Comparison of ENCODE assay signal across 2 cellular contexts in genomic region chr19:50898018-50898417, GRCh38.
TF ChIP-seq lines count a peak whose summit lies in the region.

No MANE protein-coding gene starts in this region.

TF ChIP-seq in HCT116, 20 proteins besides CTCF, POLR2A, EP300 and RAD21:
- TF ChIP-seq EZH2 (IDR thresholded peaks at IDR 0.05) (no peak), POLR2AphosphoS5 (IDR thresholded peaks at IDR 0.05; ENCODE audit: low read depth, low read length) (no peak), FOSL1 (IDR thresholded peaks at IDR 0.05; ENCODE audit: low read depth) (no peak), MAX (IDR thresholded peaks at IDR 0.05) (no peak), ELF1 (IDR thresholded peaks at IDR 0.05; ENCODE audit: borderline replicate concordance, low read depth) (no peak), REST (IDR thresholded peaks at IDR 0.05; ENCODE audit: low read depth) (no peak), ZNF274 (IDR thresholded peaks at IDR 0.05; ENCODE audit: low read depth, low read length) (no peak), ZBTB33 (IDR thresholded peaks at IDR 0.05; ENCODE audit: extremely low read depth, insufficient replicate concordance, low read length) (no peak), EZH2phosphoT487 (IDR thresholded peaks at IDR 0.05; ENCODE audit: borderline replicate concordance) (no peak), SIN3A (IDR thresholded peaks at IDR 0.05; ENCODE audit: low read depth) (no peak), SP1 (IDR thresholded peaks at IDR 0.05; ENCODE audit: low read depth) (no peak), EGR1 (IDR thresholded peaks at IDR 0.05; ENCODE audit: low read depth) (no peak), YY1 (IDR thresholded peaks at IDR 0.05; ENCODE audit: extremely low read depth, insufficient replicate concordance, low read depth, low read length) (no peak), SRF (IDR thresholded peaks at IDR 0.05; ENCODE audit: low read depth) (no peak)

TF ChIP-seq in K562, 482 proteins besides CTCF, POLR2A, EP300 and RAD21:
- TF ChIP-seq BCOR (IDR thresholded peaks at IDR 0.05), result peak; percentile 95
- peak; percentile 78 for TF ChIP-seq ZFP36 (IDR thresholded peaks at IDR 0.05; ENCODE audit: low read depth, low read length, partially characterized antibody)
- TF ChIP-seq HDAC2 (IDR thresholded peaks at IDR 0.05), result 0 out of 2 replicates have a peak, but pooled peaks have one; percentile 28
- TF ChIP-seq KDM1A (IDR thresholded peaks at IDR 0.05), result peak; percentile 57 to 60
- peak; percentile 98 for TF ChIP-seq RBM25 (IDR thresholded peaks at IDR 0.05; ENCODE audit: low read depth, low read length, severe bottlenecking)
- 0 out of 4 replicates have a peak, but pooled peaks of 1 of the 2 experiments have one; percentile 19 for TF ChIP-seq RCOR1 (IDR thresholded peaks at IDR 0.05; ENCODE audit: borderline replicate concordance in 1 of 2, low read depth in 2 of 2, low read length in 2 of 2)
- TF ChIP-seq THRAP3 (IDR thresholded peaks at IDR 0.05; ENCODE audit: borderline replicate concordance), result no peak
- peak; percentile 89 for TF ChIP-seq ADNP (tag; IDR thresholded peaks at IDR 0.05)
- TF ChIP-seq IRF2 (CRISPR knock-in tag; IDR thresholded peaks at IDR 0.05), result no peak
- TF ChIP-seq ZBTB2 (IDR thresholded peaks at IDR 0.05), result no peak
TF ChIP-seq in K562: peak in this region for 7.
